In genomic region chr19:16447015-16447384, GRCh38 we compare ENCODE assay signal across 1 cellular context.
TF ChIP-seq lines count a peak whose summit lies in the region.

No MANE protein-coding gene starts in this region.

TF ChIP-seq in HepG2, 621 proteins besides CTCF, POLR2A, EP300 and RAD21 (continued from another document and continues in another):
- TF ChIP-seq MTERF4 (CRISPR knock-in tag; IDR thresholded peaks at IDR 0.05) (0 out of 2 replicates have a peak, but pooled peaks have one; percentile 40), TFE3 (CRISPR knock-in tag; IDR thresholded peaks at IDR 0.05) (peak; percentile 91), NONO (IDR thresholded peaks at IDR 0.05) (no peak), NONO (CRISPR knock-in tag; conservative IDR thresholded peaks at IDR 0.05) (peak; percentile 34; the same call in 1 of the 2 replicates), ZNF687 (CRISPR knock-in tag; IDR thresholded peaks at IDR 0.05) (peak; percentile 91), MXD3 (CRISPR knock-in tag; IDR thresholded peaks at IDR 0.05) (no peak), ZNF691 (CRISPR knock-in tag; IDR thresholded peaks at IDR 0.05; ENCODE audit: borderline replicate concordance, low read depth) (0 out of 2 replicates have a peak, but pooled peaks have one; percentile 38), SAP130 (CRISPR knock-in tag; IDR thresholded peaks at IDR 0.05; ENCODE audit: low read depth) (peak; percentile 85), IRF2 (CRISPR knock-in tag; IDR thresholded peaks at IDR 0.05) (0 out of 2 replicates have a peak, but pooled peaks have one; percentile 65), POGK (CRISPR knock-in tag; conservative IDR thresholded peaks at IDR 0.05) (0 out of 2 replicates have a peak, but pooled peaks have one; percentile 26), NFATC3 (CRISPR knock-in tag; IDR thresholded peaks at IDR 0.05) (no peak), HMGA1 (CRISPR knock-in tag; conservative IDR thresholded peaks at IDR 0.05) (no peak), SETDB1 (CRISPR knock-in tag; IDR thresholded peaks at IDR 0.05; ENCODE audit: borderline replicate concordance) (no peak), KLF16 (CRISPR knock-in tag; IDR thresholded peaks at IDR 0.05) (peak in 1 of 2 experiments; percentile 64; a peak in 1 of 4 replicates), THAP11 (CRISPR knock-in tag; IDR thresholded peaks at IDR 0.05) (peak; percentile 69; the same call in 1 of the 2 replicates), CBFB (CRISPR knock-in tag; IDR thresholded peaks at IDR 0.05) (no peak), HMGXB3 (CRISPR knock-in tag; IDR thresholded peaks at IDR 0.05; ENCODE audit: borderline replicate concordance) (0 out of 2 replicates have a peak, but pooled peaks have one; percentile 29), MYC (CRISPR knock-in tag; IDR thresholded peaks at IDR 0.05; ENCODE audit: borderline replicate concordance) (peak; percentile 51; the same call in 1 of the 2 replicates), ZFP1 (CRISPR knock-in tag; IDR thresholded peaks at IDR 0.05) (peak; percentile 39; the same call in 1 of the 2 replicates), NCOA2 (CRISPR knock-in tag; IDR thresholded peaks at IDR 0.05) (peak; percentile 62), RARA (CRISPR knock-in tag; IDR thresholded peaks at IDR 0.05) (peak; percentile 61), ZNF12 (CRISPR knock-in tag; IDR thresholded peaks at IDR 0.05) (0 out of 2 replicates have a peak, but pooled peaks have one; percentile 45), ZSCAN25 (CRISPR knock-in tag; IDR thresholded peaks at IDR 0.05) (peak; percentile 52; the same call in 1 of the 2 replicates), ZNF878 (CRISPR knock-in tag; IDR thresholded peaks at IDR 0.05) (peak; percentile 89), YEATS2 (CRISPR knock-in tag; IDR thresholded peaks at IDR 0.05; ENCODE audit: borderline replicate concordance) (peak; percentile 29; the same call in 1 of the 2 replicates), ELF4 (CRISPR knock-in tag; IDR thresholded peaks at IDR 0.05; ENCODE audit: borderline replicate concordance) (no peak), RBM22 (optimal IDR thresholded peaks at IDR 0.05; ENCODE audit: low read length) (no peak), ZNF350 (CRISPR knock-in tag; IDR thresholded peaks at IDR 0.05; ENCODE audit: borderline replicate concordance, low read depth) (peak; percentile 25; the same call in 1 of the 2 replicates), ZNF354B (CRISPR knock-in tag; IDR thresholded peaks at IDR 0.05) (no peak), TMF1 (CRISPR knock-in tag; IDR thresholded peaks at IDR 0.05; ENCODE audit: low read depth) (no peak), ZNF724P (CRISPR knock-in tag; IDR thresholded peaks at IDR 0.05; ENCODE audit: borderline replicate concordance) (0 out of 2 replicates have a peak, but pooled peaks have one; percentile 50), FOSL2 (CRISPR knock-in tag; IDR thresholded peaks at IDR 0.05) (peak; percentile 67), TEAD3 (CRISPR knock-in tag; optimal IDR thresholded peaks at IDR 0.05; ENCODE audit: borderline replicate concordance) (peak; percentile 92), TOE1 (CRISPR knock-in tag; IDR thresholded peaks at IDR 0.05) (no peak), ZNF776 (CRISPR knock-in tag; IDR thresholded peaks at IDR 0.05) (no peak), RXRB (CRISPR knock-in tag; IDR thresholded peaks at IDR 0.05; ENCODE audit: borderline replicate concordance) (peak; percentile 60), U2AF2 (IDR thresholded peaks at IDR 0.05; ENCODE audit: low read depth, low read length) (no peak), MAFK (conservative IDR thresholded peaks at IDR 0.05 in 1 of 2, IDR thresholded peaks at IDR 0.05 in 1 of 2; ENCODE audit: low read length in 2 of 2) (no peak), KDM6A (CRISPR knock-in tag; IDR thresholded peaks at IDR 0.05; ENCODE audit: low read depth) (no peak), ZNF572 (CRISPR knock-in tag; IDR thresholded peaks at IDR 0.05) (no peak), HOXA3 (CRISPR knock-in tag; IDR thresholded peaks at IDR 0.05) (peak; percentile 42; the same call in 1 of the 2 replicates), BCL6 (CRISPR knock-in tag; IDR thresholded peaks at IDR 0.05) (peak; percentile 47; the same call in 1 of the 2 replicates), ZNF580 (CRISPR knock-in tag; IDR thresholded peaks at IDR 0.05; ENCODE audit: borderline replicate concordance, low read depth) (peak; percentile 46; the same call in 1 of the 2 replicates), ZBTB25 (CRISPR knock-in tag; IDR thresholded peaks at IDR 0.05) (peak; percentile 39; the same call in 1 of the 2 replicates), ELF1 (CRISPR knock-in tag; IDR thresholded peaks at IDR 0.05) (peak; percentile 39; the same call in 1 of the 2 replicates), FOXO1 (CRISPR knock-in tag; IDR thresholded peaks at IDR 0.05) (peak; percentile 36; the same call in 1 of the 2 replicates), ZKSCAN1 (IDR thresholded peaks at IDR 0.05; ENCODE audit: low read length) (no peak), MYPOP (CRISPR knock-in tag; IDR thresholded peaks at IDR 0.05) (peak; percentile 61; the same call in 1 of the 2 replicates), NR2C2 (CRISPR knock-in tag; IDR thresholded peaks at IDR 0.05; ENCODE audit: borderline replicate concordance) (no peak), ZNF788 (CRISPR knock-in tag; IDR thresholded peaks at IDR 0.05; ENCODE audit: borderline replicate concordance) (0 out of 2 replicates have a peak, but pooled peaks have one; percentile 24), ETV5 (CRISPR knock-in tag; IDR thresholded peaks at IDR 0.05; ENCODE audit: borderline replicate concordance) (no peak)
